Comparison of ENCODE assay signal across 4 cellular contexts in genomic region chr13:49593876-49594275, GRCh38. TPM values are rescaled to one million over a fixed set of nuclear protein-coding genes. Genes with fewer than 3 reads are reported as not detected.
"Had no signal": no experiment of that assay in that cellular context is flagged by ENCODE, and none has a peak within 500 bp of the region (broad histone marks: within the 10 kb centered on the region; RNA-seq: fewer than 3 reads in every experiment).

No MANE protein-coding gene starts in this region.

RNA-seq across cellular contexts. Expression of gene ARL11, which starts 34.4 kb away (rescaled TPM):
- total RNA-seq: LHCN-M2, M059J, MCF 10A, NCI-H460 had no signal
